Comparison of ENCODE assay signal across 25 cellular contexts in genomic region chr2:150027164-150027563, GRCh38.
"Had no signal": no experiment of that assay in that cellular context is flagged by ENCODE, and none has a peak within 500 bp of the region (broad histone marks: within the 10 kb centered on the region; RNA-seq: fewer than 3 reads in every experiment).

No MANE protein-coding gene starts in this region.

- DNase-seq: activated CD4-positive, alpha-beta T cell treated with anti-CD3 and anti-CD28 coated beads for 1 hour; activated CD4-positive, alpha-beta T cell treated with anti-CD3 and anti-CD28 coated beads, Interleukin-2, amount 50 U/mL, for 1 hour; activated CD8-positive, alpha-beta T cell treated with anti-CD3 and anti-CD28 coated beads for 36 hours; activated T-cell treated with anti-CD3 and anti-CD28 coated beads, Interleukin-2, amount 50 U/mL, for 48 hours; anterior cingulate cortex; effector CD4-positive, alpha-beta T cell; head of caudate nucleus; hippocampal formation; left cardiac atrium; left ventricle myocardium superior; naive B cell; nucleus accumbens; stimulated activated CD4-positive, alpha-beta T cell treated with anti-CD3 and anti-CD28 coated beads, Interleukin-15, amount 100 ng/mL, for 24 hours; stimulated activated CD4-positive, alpha-beta T cell treated with anti-CD3 and anti-CD28 coated beads, Interleukin-2, amount 100 ng/mL, for 24 hours; T-helper 9 cell; tibial artery; upper lobe of right lung had no signal

- H3K4me3 ChIP-seq: gastroesophageal sphincter, right atrium auricular region, suprapubic skin, tibial artery, upper lobe of right lung had no signal

- H3K36me3 ChIP-seq: gastroesophageal sphincter, right atrium auricular region, suprapubic skin, tibial artery, upper lobe of right lung had no signal

- H3K27me3 ChIP-seq: gastroesophageal sphincter, right atrium auricular region, suprapubic skin, tibial artery, upper lobe of right lung had no signal

- H3K9me3 ChIP-seq: gastroesophageal sphincter, right atrium auricular region, suprapubic skin, tibial artery, upper lobe of right lung had no signal

- H3K27ac ChIP-seq: gastroesophageal sphincter, right atrium auricular region, suprapubic skin, tibial artery, upper lobe of right lung had no signal

- ATAC-seq: activated CD8-positive, alpha-beta T cell treated with anti-CD3 and anti-CD28 coated beads for 36 hours; gastroesophageal sphincter; left cardiac atrium; left ventricle myocardium superior; upper lobe of right lung; WTC11 had no signal

- FAIRE-seq: bronchial epithelial cell, endometrium, keratinocyte, TTC549 had no signal

- H3K4me1 ChIP-seq: right atrium auricular region, suprapubic skin had no signal
